In genomic region chrX:88244066-88244465, GRCh38 we compare ENCODE assay signal across 29 cellular contexts.
"Had no signal": no experiment of that assay in that cellular context is flagged by ENCODE, and none has a peak within 500 bp of the region (broad histone marks: within the 10 kb centered on the region; RNA-seq: fewer than 3 reads in every experiment).

No MANE protein-coding gene starts in this region.

- H3K4me3 ChIP-seq: heart left ventricle, pancreas, prostate gland, skin epidermis, testis, transverse colon had no signal

- H3K9me3 Mint-ChIP-seq: endodermal cell, nephron had no signal

- H3K27ac ChIP-seq: heart left ventricle, pancreas, prostate gland, skin epidermis, testis, transverse colon had no signal

- H3K27me3 ChIP-seq: heart left ventricle, pancreas, testis, transverse colon had no signal

- H3K27ac Mint-ChIP-seq: activated naive CD4-positive, alpha-beta T cell treated with anti-CD3 and anti-CD28 coated beads, Interleukin-2, amount 50 U/mL, for 72 hours; activated T-cell treated with anti-CD3 and anti-CD28 coated beads, Interleukin-2, amount 50 U/mL, for 72 hours; dendritic cell treated with granulocyte-macrophage colony-stimulating factor and Interleukin-4, amounts not matched to agents 40 ng/mL and 50 ng/mL, for 4 days; endodermal cell; immature natural killer cell; nephron; T-helper 2 cell treated with Interferon-gamma antibody and Interleukin-4, amounts not matched to agents 5 μg/mL and 100 μg/mL, for 36 hours had no signal

- H3K9me3 ChIP-seq: pancreas, prostate gland, testis, transverse colon had no signal

- ATAC-seq: activated naive CD4-positive, alpha-beta T cell treated with anti-CD3 and anti-CD28 coated beads, Interleukin-2, amount 50 U/mL, for 72 hours; activated T-cell treated with anti-CD3 and anti-CD28 coated beads, Interleukin-2, amount 50 U/mL, for 72 hours; esophagus mucosa; heart left ventricle; left colon; pancreas; sciatic nerve; stimulated activated naive CD8-positive, alpha-beta T cell treated with anti-CD3 and anti-CD28 coated beads, Interleukin-15, Interleukin-2, amounts not matched to agents 100 U/mL and 50 U/mL, for 24 hours had no signal

- H3K4me1 ChIP-seq: heart left ventricle, pancreas, prostate gland, testis, transverse colon had no signal

- H3K36me3 ChIP-seq: heart left ventricle, pancreas, prostate gland, transverse colon had no signal

- H3K4me1 Mint-ChIP-seq: central memory CD8-positive, alpha-beta T cell; immature natural killer cell; nephron had no signal

- H3K4me3 Mint-ChIP-seq: activated T-cell treated with anti-CD3 and anti-CD28 coated beads, Interleukin-2, amount 50 U/mL, for 72 hours; central memory CD8-positive, alpha-beta T cell; dendritic cell treated with granulocyte-macrophage colony-stimulating factor and Interleukin-4, amounts not matched to agents 40 ng/mL and 50 ng/mL, for 4 days; endodermal cell; immature natural killer cell; nephron; T-helper 2 cell treated with Interferon-gamma antibody and Interleukin-4, amounts not matched to agents 5 μg/mL and 100 μg/mL, for 36 hours had no signal

- H3K36me3 Mint-ChIP-seq: activated naive CD4-positive, alpha-beta T cell treated with anti-CD3 and anti-CD28 coated beads, Interleukin-2, amount 50 U/mL, for 72 hours had no signal

- H3K27me3 Mint-ChIP-seq: central memory CD8-positive, alpha-beta T cell; dendritic cell treated with granulocyte-macrophage colony-stimulating factor and Interleukin-4, amounts not matched to agents 40 ng/mL and 50 ng/mL, for 4 days had no signal

- DNase-seq: activated CD4-positive, alpha-beta T cell treated with anti-CD3 and anti-CD28 coated beads for 4 hours; activated CD4-positive, alpha-beta T cell treated with anti-CD3 and anti-CD28 coated beads, Interleukin-2, amount 50 U/mL, for 4 hours; activated naive CD4-positive, alpha-beta T cell; activated T-cell treated with anti-CD3 and anti-CD28 coated beads for 4 hours; activated T-cell treated with anti-CD3 and anti-CD28 coated beads, Interleukin-2, amount 50 U/mL, for 72 hours; endodermal cell; foreskin fibroblast; heart left ventricle; hypothalamus; immature natural killer cell; kidney; left colon; mammary epithelial cell; pancreas; retina; stimulated activated CD4-positive, alpha-beta T cell treated with anti-CD3 and anti-CD28 coated beads, Interleukin-12 subunit alpha, Interleukin-12 subunit beta, amount 100 ng/mL, for 4 hours; stimulated activated CD4-positive, alpha-beta T cell treated with anti-CD3 and anti-CD28 coated beads, Interleukin-4, amount 100 ng/mL, for 1 hour; stimulated activated naive CD8-positive, alpha-beta T cell treated with anti-CD3 and anti-CD28 coated beads, Interleukin-15, Interleukin-2, amounts not matched to agents 100 U/mL and 50 U/mL, for 24 hours; testis; transverse colon had no signal
